In the genomic region with DNA sequence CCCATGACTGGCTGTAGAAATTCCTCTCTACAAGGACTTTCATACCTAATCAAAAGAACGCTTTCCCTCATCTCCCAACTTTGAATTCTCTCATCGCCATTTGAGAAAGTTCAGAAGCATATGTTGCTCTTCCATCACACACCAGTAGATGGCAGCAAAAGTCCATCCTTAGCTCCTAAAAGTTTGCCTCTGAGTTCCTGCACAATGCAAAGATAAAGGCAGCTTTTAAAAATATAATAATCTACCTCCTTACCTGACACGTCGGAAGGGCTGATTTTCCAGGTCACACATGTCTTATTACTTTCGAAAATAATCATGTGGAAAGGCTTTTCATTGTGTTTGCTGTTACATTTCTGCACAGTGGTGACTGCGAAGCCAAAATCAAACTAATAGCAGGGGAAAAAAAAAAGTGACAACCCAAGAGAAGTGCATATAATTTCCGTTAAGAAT, we compare ENCODE assay signal across 8 cellular contexts.
DNase-seq lines count a peak whose midpoint lies in the region; ATAC-seq and TF ChIP-seq lines count a peak whose summit lies in the region.

No MANE protein-coding gene starts in this region.

- H3K4me3 Mint-ChIP-seq in activated CD4-positive, alpha-beta T cell treated with anti-CD3 and anti-CD28 coated beads for 36 hours = no peak overlapping the region

- no peaks in the 10 kb centered on the region for H3K9me3 ChIP-seq in fibroblast of lung (ENCODE audit: control insufficient read depth, insufficient read depth, low read depth, low read length)

- ATAC-seq in activated CD4-positive, alpha-beta T cell treated with anti-CD3 and anti-CD28 coated beads for 36 hours = no peak
- no peak for ATAC-seq in GM21786 (IDR thresholded peaks at IDR 0.05; ENCODE audit: unreplicated experiment)

- H3K27me3 ChIP-seq in fibroblast of lung (ENCODE audit: control insufficient read depth, insufficient read depth, low read length) = no peaks in the 10 kb centered on the region

- H3K27ac ChIP-seq in fibroblast of lung (ENCODE audit: insufficient read depth, low read length) = no peak overlapping the region

- intact Hi-C loops in activated CD4-positive, alpha-beta T cell treated with anti-CD3 and anti-CD28 coated beads for 36 hours (cut with DNase I, micrococcal nuclease) = loop anchor here in 1 of 2 experiments (1.0 to 5.0 kb wide), 3 partner anchors 278 to 423 kb away; no protein-coding TSS in a partner anchor

- H3K4me2 ChIP-seq in fibroblast of lung (ENCODE audit: extremely low read depth, insufficient read depth, low read length) = no peak overlapping the region

- no peak overlapping the region for H3K4me3 ChIP-seq in fibroblast of lung (replicated peaks in 1 of 4; ENCODE audit: control extremely low read depth in 1 of 4, insufficient read depth in 1 of 4, low read depth in 3 of 4, low read length in 4 of 4)

- H3K9me3 Mint-ChIP-seq in activated CD4-positive, alpha-beta T cell treated with anti-CD3 and anti-CD28 coated beads for 36 hours (ENCODE audit: low read depth) = no peaks in the 10 kb centered on the region

- no peaks in the 10 kb centered on the region for H4K20me1 ChIP-seq in fibroblast of lung (ENCODE audit: control insufficient read depth, extremely low read depth, insufficient read depth, low read length)

- no peaks in the 10 kb centered on the region for H3K36me3 Mint-ChIP-seq in activated CD4-positive, alpha-beta T cell treated with anti-CD3 and anti-CD28 coated beads for 36 hours (ENCODE audit: low read depth)

- no peaks in the 10 kb centered on the region for H3K4me1 ChIP-seq in fibroblast of lung (ENCODE audit: control insufficient read depth, extremely low read depth, insufficient read depth, low read length)

- peak; percentile 6 for DNase-seq in activated gamma-delta T cell treated with Interleukin-2 at 50 U/mL for 16 hours
- no peak for DNase-seq in activated gamma-delta T cell (lab: John Stamatoyannopoulos, UW)
- peak; percentile 36 for DNase-seq in HEK293T (ENCODE audit: extremely low spot score)
- DNase-seq in NCI-H1417 treated with DMSO at 0.1 percent for 48 hours (lab: John Stamatoyannopoulos, UW) = peak; percentile 2
- DNase-seq in activated CD4-positive, alpha-beta T cell treated with anti-CD3 and anti-CD28 coated beads for 36 hours = peak; percentile 61
- peak; percentile 25 to 60 for DNase-seq in fibroblast of lung (ENCODE audit: low read depth in 2 of 2)
- peak in 44 of 56 donors; percentile 1 to 82 (median 22) for DNase-seq in nucleus accumbens (lab: John Stamatoyannopoulos, UW)

- no peaks in the 10 kb centered on the region for H3K4me1 Mint-ChIP-seq in activated CD4-positive, alpha-beta T cell treated with anti-CD3 and anti-CD28 coated beads for 36 hours

- TF ChIP-seq CTCF in fibroblast of lung (conservative IDR thresholded peaks at IDR 0.05 in 1 of 2, IDR thresholded peaks at IDR 0.05 in 1 of 2; ENCODE audit: low read depth in 1 of 2, low read length in 2 of 2) = peak; percentile 88 to 93

- no peaks in the 10 kb centered on the region for H3K36me3 ChIP-seq in fibroblast of lung (ENCODE audit: control insufficient read depth, insufficient read depth, low read length)

- no peaks in the 10 kb centered on the region for H3K79me2 ChIP-seq in fibroblast of lung (ENCODE audit: control insufficient read depth, insufficient read depth, low read length)

- no peak overlapping the region for H3K9ac ChIP-seq in fibroblast of lung (ENCODE audit: insufficient read depth, low read length)

- peaks cover 7% of the 10 kb centered on the region for H3K27me3 Mint-ChIP-seq in activated CD4-positive, alpha-beta T cell treated with anti-CD3 and anti-CD28 coated beads for 36 hours

- CTCF ChIA-PET in HEK293T (lab: Yijun Ruan, JAX) = interaction anchor here (0.6 kb wide), 2 partner anchors 1367 to 1689 kb away, joined by 3 to 4 read pairs; no protein-coding TSS in a partner anchor
- CTCF ChIA-PET in activated CD4-positive, alpha-beta T cell treated with anti-CD3 and anti-CD28 coated beads for 36 hours (lab: Charles Lee) = interaction anchor here (0.6 to 2.2 kb wide), 9 partner anchors 10 to 616 kb away, joined by 3 to 10 read pairs (median 3); no protein-coding TSS in a partner anchor

- H2AFZ ChIP-seq in fibroblast of lung (ENCODE audit: low read length) = no peak overlapping the region

- POLR2A ChIA-PET in HEK293T (lab: Yijun Ruan, JAX) = no interaction called here
- POLR2A ChIA-PET in activated CD4-positive, alpha-beta T cell treated with anti-CD3 and anti-CD28 coated beads for 36 hours (lab: Charles Lee) = no interaction called here

- H3K27ac Mint-ChIP-seq in activated CD4-positive, alpha-beta T cell treated with anti-CD3 and anti-CD28 coated beads for 36 hours = no peak overlapping the region

TF ChIP-seq in HEK293T, 16 proteins besides CTCF, POLR2A, EP300 and RAD21:
- no peak for TF ChIP-seq FOXA1 (IDR thresholded peaks at IDR 0.05)
- no peak for TF ChIP-seq SUZ12 (IDR thresholded peaks at IDR 0.05)
- no peak for TF ChIP-seq NFRKB (IDR thresholded peaks at IDR 0.05)
- TF ChIP-seq BHLHE40 (IDR thresholded peaks at IDR 0.05; ENCODE audit: borderline replicate concordance) = no peak
